In genomic region chr9:99300603-99301002, GRCh38 we compare ENCODE assay signal across 29 cellular contexts.
"Had no signal": no experiment of that assay in that cellular context is flagged by ENCODE, and none has a peak within 500 bp of the region (broad histone marks: within the 10 kb centered on the region; RNA-seq: fewer than 3 reads in every experiment).

No MANE protein-coding gene starts in this region.

- H3K36me3 Mint-ChIP-seq: activated naive CD8-positive, alpha-beta T cell treated with anti-CD3 and anti-CD28 coated beads, Interleukin-2, amount 10 ng/mL, durations not matched to agents 7 days and 5 days; T-cell had no signal

- H3K27ac ChIP-seq: adrenal gland, SK-N-MC had no signal

- H3K36me3 ChIP-seq: adrenal gland had no signal

- H3K27me3 ChIP-seq: adrenal gland had no signal

- H3K4me1 ChIP-seq: adrenal gland had no signal

- H3K4me3 ChIP-seq: adrenal gland, SK-N-MC had no signal

- H3K27ac Mint-ChIP-seq: activated B cell treated with CpG ODN at 0.5 μM for 24 hours; activated CD4-positive, alpha-beta memory T cell treated with anti-CD3 and anti-CD28 coated beads, Interleukin-2, amount 10 ng/mL, durations not matched to agents 7 days and 5 days; activated CD4-positive, alpha-beta T cell treated with anti-CD3 and anti-CD28 coated beads, Interleukin-2, amount 10 ng/mL, durations not matched to agents 7 days and 5 days; activated naive CD4-positive, alpha-beta T cell treated with anti-CD3 and anti-CD28 coated beads for 36 hours; activated naive CD8-positive, alpha-beta T cell treated with anti-CD3 and anti-CD28 coated beads, Interleukin-2, amount 10 ng/mL, durations not matched to agents 7 days and 5 days; activated T-helper 17 cell treated with anti-CD3 and anti-CD28 coated beads, Interleukin-2, amount 50 U/mL, for 72 hours; T-cell had no signal

- ATAC-seq: activated T-helper 17 cell treated with anti-CD3 and anti-CD28 coated beads, Interleukin-2, amount 50 U/mL, for 72 hours; T-cell had no signal

- DNase-seq: activated B cell treated with CpG ODN at 0.5 μM for 24 hours; activated CD4-positive, alpha-beta memory T cell treated with anti-CD3 and anti-CD28 coated beads, Interleukin-2, amount 10 ng/mL, durations not matched to agents 7 days and 5 days; activated CD4-positive, alpha-beta T cell treated with anti-CD3 and anti-CD28 coated beads for 1 hour; activated CD4-positive, alpha-beta T cell treated with anti-CD3 and anti-CD28 coated beads, Interleukin-2, amount 10 ng/mL, durations not matched to agents 7 days and 5 days; activated gamma-delta T cell; activated naive CD4-positive, alpha-beta T cell treated with anti-CD3 and anti-CD28 coated beads for 36 hours; activated naive CD8-positive, alpha-beta T cell treated with anti-CD3 and anti-CD28 coated beads, Interleukin-2, amount 10 ng/mL, durations not matched to agents 7 days and 5 days; activated T-cell treated with anti-CD3 and anti-CD28 coated beads for 4 hours; activated T-cell treated with anti-CD3 and anti-CD28 coated beads, Interleukin-2, amount 50 U/mL, for 48 hours; adrenal gland; anterior cingulate cortex; caudate nucleus; MM.1S; NCI-H1105 treated with DMSO at 0.1 percent for 48 hours; NCI-H1436 treated with DMSO at 0.1 percent for 48 hours; NCI-H187; NCI-H2081; NCI-H2171; NCI-H2227 treated with DMSO at 0.1 percent for 48 hours; NCI-H446 treated with DMSO at 0.1 percent for 48 hours; NCI-H526; NCI-H774; SIG-M5; T-cell; T-helper 2 cell; T1000 had no signal

- FAIRE-seq: TTC549 had no signal

- H3K9me3 ChIP-seq: adrenal gland had no signal

- H3K4me1 Mint-ChIP-seq: activated CD4-positive, alpha-beta memory T cell treated with anti-CD3 and anti-CD28 coated beads, Interleukin-2, amount 10 ng/mL, durations not matched to agents 7 days and 5 days; activated T-helper 17 cell treated with anti-CD3 and anti-CD28 coated beads, Interleukin-2, amount 50 U/mL, for 72 hours had no signal

- H3K27me3 Mint-ChIP-seq: activated B cell treated with CpG ODN at 0.5 μM for 24 hours; activated CD4-positive, alpha-beta T cell treated with anti-CD3 and anti-CD28 coated beads, Interleukin-2, amount 10 ng/mL, durations not matched to agents 7 days and 5 days had no signal

- H3K9me3 Mint-ChIP-seq: activated B cell treated with CpG ODN at 0.5 μM for 24 hours; activated CD4-positive, alpha-beta memory T cell treated with anti-CD3 and anti-CD28 coated beads, Interleukin-2, amount 10 ng/mL, durations not matched to agents 7 days and 5 days; activated CD4-positive, alpha-beta T cell treated with anti-CD3 and anti-CD28 coated beads, Interleukin-2, amount 10 ng/mL, durations not matched to agents 7 days and 5 days; activated naive CD4-positive, alpha-beta T cell treated with anti-CD3 and anti-CD28 coated beads for 36 hours; activated naive CD8-positive, alpha-beta T cell treated with anti-CD3 and anti-CD28 coated beads, Interleukin-2, amount 10 ng/mL, durations not matched to agents 7 days and 5 days; activated T-helper 17 cell treated with anti-CD3 and anti-CD28 coated beads, Interleukin-2, amount 50 U/mL, for 72 hours; T-cell had no signal

- H3K4me3 Mint-ChIP-seq: activated B cell treated with CpG ODN at 0.5 μM for 24 hours; activated CD4-positive, alpha-beta memory T cell treated with anti-CD3 and anti-CD28 coated beads, Interleukin-2, amount 10 ng/mL, durations not matched to agents 7 days and 5 days; activated CD4-positive, alpha-beta T cell treated with anti-CD3 and anti-CD28 coated beads, Interleukin-2, amount 10 ng/mL, durations not matched to agents 7 days and 5 days; activated naive CD4-positive, alpha-beta T cell treated with anti-CD3 and anti-CD28 coated beads for 36 hours; activated naive CD8-positive, alpha-beta T cell treated with anti-CD3 and anti-CD28 coated beads, Interleukin-2, amount 10 ng/mL, durations not matched to agents 7 days and 5 days; activated T-helper 17 cell treated with anti-CD3 and anti-CD28 coated beads, Interleukin-2, amount 50 U/mL, for 72 hours; T-cell had no signal
